Comparison of ENCODE assay signal across 8 cellular contexts in genomic region chr4:5066968-5067367, GRCh38. TPM values are rescaled to one million over a fixed set of nuclear protein-coding genes. Genes with fewer than 3 reads are reported as not detected.
"Had no signal": no experiment of that assay in that cellular context is flagged by ENCODE, and none has a peak within 500 bp of the region (broad histone marks: within the 10 kb centered on the region; RNA-seq: fewer than 3 reads in every experiment).

No MANE protein-coding gene starts in this region.

RNA-seq across cellular contexts. Expression of gene STK32B, which starts 15.7 kb away (rescaled TPM):
- total RNA-seq: activated CD4-positive, alpha-beta memory T cell treated with anti-CD3 and anti-CD28 coated beads, Interleukin-2, amount 10 ng/mL, durations not matched to agents 7 days and 5 days; activated CD4-positive, alpha-beta T cell treated with anti-CD3 and anti-CD28 coated beads, Interleukin-2, amount 10 ng/mL, durations not matched to agents 7 days and 5 days; activated CD8-positive, alpha-beta memory T cell treated with anti-CD3 and anti-CD28 coated beads, Interleukin-2, amount 10 ng/mL, durations not matched to agents 7 days and 5 days; activated CD8-positive, alpha-beta T cell treated with anti-CD3 and anti-CD28 coated beads, Interleukin-2, amount 10 ng/mL, durations not matched to agents 7 days and 5 days; activated naive CD8-positive, alpha-beta T cell treated with anti-CD3 and anti-CD28 coated beads, Interleukin-2, amount 10 ng/mL, durations not matched to agents 7 days and 5 days; activated T-helper 2 cell treated with anti-CD3 and anti-CD28 coated beads, Interferon-gamma antibody, Interleukin-2, Interleukin-4, amounts not matched to agents 10 μg/mL and 5 μg/mL and 100 μg/mL, durations not matched to agents 14 hours and 24 hours and 36 hours; cardiac muscle cell had no signal
- polyA plus RNA-seq: cardiac muscle cell had no signal

RNA-seq across cellular contexts. Expression of gene CYTL1, which starts 47.7 kb away (rescaled TPM):
- total RNA-seq: activated CD4-positive, alpha-beta memory T cell treated with anti-CD3 and anti-CD28 coated beads, Interleukin-2, amount 10 ng/mL, durations not matched to agents 7 days and 5 days; activated CD4-positive, alpha-beta T cell treated with anti-CD3 and anti-CD28 coated beads, Interleukin-2, amount 10 ng/mL, durations not matched to agents 7 days and 5 days; activated CD8-positive, alpha-beta memory T cell treated with anti-CD3 and anti-CD28 coated beads, Interleukin-2, amount 10 ng/mL, durations not matched to agents 7 days and 5 days; activated CD8-positive, alpha-beta T cell treated with anti-CD3 and anti-CD28 coated beads, Interleukin-2, amount 10 ng/mL, durations not matched to agents 7 days and 5 days; activated naive CD8-positive, alpha-beta T cell treated with anti-CD3 and anti-CD28 coated beads, Interleukin-2, amount 10 ng/mL, durations not matched to agents 7 days and 5 days; activated T-helper 2 cell treated with anti-CD3 and anti-CD28 coated beads, Interferon-gamma antibody, Interleukin-2, Interleukin-4, amounts not matched to agents 10 μg/mL and 5 μg/mL and 100 μg/mL, durations not matched to agents 14 hours and 24 hours and 36 hours; bronchial epithelial cell had no signal
